In the genomic region with DNA sequence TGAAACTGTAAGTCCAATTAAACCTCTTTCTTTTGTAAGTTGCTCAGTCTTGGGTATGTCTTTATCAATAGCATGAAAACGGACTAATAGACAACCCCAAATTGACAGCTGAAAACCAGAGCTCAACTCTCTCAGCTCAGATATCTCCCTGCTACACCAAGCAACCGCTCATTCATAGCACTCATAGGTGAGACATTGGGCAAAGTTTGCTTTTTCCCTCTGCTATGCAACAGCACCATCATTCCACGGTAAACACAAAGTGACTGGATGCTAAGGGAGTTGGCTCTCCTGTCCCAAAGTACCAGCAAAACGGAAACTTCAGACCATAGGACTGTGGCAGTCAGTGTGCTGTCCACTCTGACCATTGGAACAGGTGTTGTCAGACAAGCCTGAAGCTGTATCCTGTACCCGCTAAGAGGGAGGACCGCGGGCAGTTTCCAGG, we compare ENCODE assay signal across 25 cellular contexts. TPM values are rescaled to one million over a fixed set of nuclear protein-coding genes. Genes with fewer than 3 reads are reported as not detected.
DNase-seq lines count a peak whose midpoint lies in the region; FAIRE-seq and TF ChIP-seq lines count a peak whose summit lies in the region.
"Had no signal": no experiment of that assay in that cellular context is flagged by ENCODE, and none has a peak within 500 bp of the region (broad histone marks: within the 10 kb centered on the region; RNA-seq: fewer than 3 reads in every experiment).

No MANE protein-coding gene starts in this region.

- H3K4me3 ChIP-seq in bronchial epithelial cell (ENCODE audit: low read depth, low read length) (no peak overlapping the region), liver (ENCODE audit: low read depth in 1 of 3, low read length in 3 of 3) (no peak overlapping the region)
- H3K4me3 ChIP-seq: GM23248, SK-N-MC had no signal

- H3K27ac ChIP-seq in liver (ENCODE audit: low read depth in 1 of 2, low read length in 2 of 2) = no peak overlapping the region
- H3K27ac ChIP-seq: GM23248, SK-N-MC had no signal

- no peaks in the 10 kb centered on the region for H3K4me1 ChIP-seq in liver (ENCODE audit: control insufficient read depth in 4 of 4, insufficient read depth in 4 of 4, low read length in 3 of 4)

- WGBS in liver = 67% methylated on average over 7 of the region's 7 CpGs

- TF ChIP-seq CTCF in bronchial epithelial cell (IDR thresholded peaks at IDR 0.05; ENCODE audit: insufficient read depth, low read length, severe bottlenecking) (no peak), liver (IDR thresholded peaks at IDR 0.05; ENCODE audit: low read depth, low read length, missing input control) (no peak)

- no peak overlapping the region for H3K9ac ChIP-seq in liver (ENCODE audit: low read depth in 1 of 2, low read length in 2 of 2)
- H3K9ac ChIP-seq: GM23248 had no signal

- TF ChIP-seq RAD21 in liver (IDR thresholded peaks at IDR 0.05) = peak; percentile 33 to 43

- FAIRE-seq in bronchial epithelial cell (lab: Jason Lieb, UNC) = peak; percentile 70
- FAIRE-seq: G401.6, HTR-8/SVneo had no signal

- H3K9me3 ChIP-seq in liver (ENCODE audit: control insufficient read depth in 4 of 4, low read length in 3 of 4) = no peaks in the 10 kb centered on the region

- no peaks in the 10 kb centered on the region for H3K27me3 ChIP-seq in bronchial epithelial cell (ENCODE audit: control insufficient read depth, insufficient read depth, low read length)
- H3K27me3 ChIP-seq in liver (ENCODE audit: control insufficient read depth in 4 of 4, insufficient read depth in 4 of 4, low read length in 3 of 4) = no peaks in the 10 kb centered on the region

- H3K36me3 ChIP-seq in bronchial epithelial cell (ENCODE audit: control insufficient read depth, insufficient read depth, low read length) (no peaks in the 10 kb centered on the region), liver (ENCODE audit: control insufficient read depth in 4 of 4, insufficient read depth in 3 of 4, low read depth in 1 of 4, low read length in 3 of 4) (no peaks in the 10 kb centered on the region)

- DNase-seq in DMS53 (lab: John Stamatoyannopoulos, UW) (peak; percentile 18), DMS53 treated with DMSO at 0.1 percent for 48 hours (lab: John Stamatoyannopoulos, UW; ENCODE audit: unreplicated experiment) (no peak), bronchial epithelial cell (ENCODE audit: low read depth) (no peak), HK-2 (ENCODE audit: unreplicated experiment) (no peak), NCI-H187 (lab: John Stamatoyannopoulos, UW) (no peak), NCI-H187 treated with DMSO at 0.1 percent for 48 hours (lab: John Stamatoyannopoulos, UW) (no peak)
- DNase-seq in activated naive CD4-positive, alpha-beta T cell treated with Interleukin-2 at 50 U/mL for 16 hours = no peak
- DNase-seq: 8988T, ACHN, Calu3, DMS153, GM23248, H9, KBM-7, NCI-H1092 treated with DMSO at 0.1 percent for 48 hours, NCI-H1436, NCI-H1930, NCI-H2107, NCI-H446 treated with DMSO at 0.1 percent for 48 hours, NCI-H526, SHP77 treated with DMSO at 0.1 percent for 48 hours had no signal

TF ChIP-seq in liver, 16 proteins besides CTCF, POLR2A, EP300 and RAD21:
- no peak for TF ChIP-seq HNF4G (IDR thresholded peaks at IDR 0.05)
- peak; percentile 8 to 28 for TF ChIP-seq HNF4A (conservative IDR thresholded peaks at IDR 0.05)
- TF ChIP-seq GABPA (IDR thresholded peaks at IDR 0.05 in 1 of 2, conservative IDR thresholded peaks at IDR 0.05 in 1 of 2) = no peak

RNA-seq across cellular contexts. Expression of a gene that starts 45.1 kb away (rescaled TPM):
- total RNA-seq in bronchial epithelial cell = 25.0 and 25.3 TPM in 2 replicates
- 10 to 100 TPM; 10.4 to 38.6 TPM for total RNA-seq in liver
- polyA plus RNA-seq in liver = 10 to 100 TPM; 13.2 to 13.5 TPM

RNA-seq across cellular contexts. Expression of a gene that starts 56.4 kb away (rescaled TPM):
- total RNA-seq in bronchial epithelial cell (10.8 and 15.5 TPM in 2 replicates), liver (10 to 100 TPM; 12.7 to 14.3 TPM)
- 10 to 100 TPM in 1 of 2 donors, 1 to 10 TPM in 1; 9.8 to 14.3 TPM for polyA plus RNA-seq in liver
